Comparison of ENCODE assay signal across 25 cellular contexts in genomic region chr5:175816348-175816747, GRCh38. TPM values are rescaled to one million over a fixed set of nuclear protein-coding genes. Genes with fewer than 3 reads are reported as not detected.
"Had no signal": no experiment of that assay in that cellular context is flagged by ENCODE, and none has a peak within 500 bp of the region (broad histone marks: within the 10 kb centered on the region; RNA-seq: fewer than 3 reads in every experiment).

No MANE protein-coding gene starts in this region.

- H3K4me1 Mint-ChIP-seq: stimulated activated memory B cell treated with anti-CD40 and anti-IgM and Interleukin-4, amounts not matched to agents 10 μg/mL and 1 μg/mL and 100 μg/mL, for 72 hours had no signal

- H3K36me3 ChIP-seq: esophagus squamous epithelium, gastrocnemius medialis, stomach, suprapubic skin, tibial nerve had no signal

- H3K27ac ChIP-seq: coronary artery, esophagus squamous epithelium, gastrocnemius medialis, parathyroid adenoma, stomach, suprapubic skin, tibial nerve had no signal

- H3K27ac Mint-ChIP-seq: activated naive CD8-positive, alpha-beta T cell treated with anti-CD3 and anti-CD28 coated beads for 36 hours; nephron progenitor cell; stimulated activated memory B cell treated with anti-CD40 and anti-IgM and Interleukin-4, amounts not matched to agents 10 μg/mL and 1 μg/mL and 100 μg/mL, for 72 hours had no signal

- H3K4me3 ChIP-seq: coronary artery, esophagus squamous epithelium, gastrocnemius medialis, mucosa of descending colon, stomach, suprapubic skin, tibial nerve had no signal

- H3K9me3 ChIP-seq: esophagus squamous epithelium, gastrocnemius medialis, mucosa of descending colon, stomach, suprapubic skin had no signal

- DNase-seq: activated naive CD8-positive, alpha-beta T cell treated with anti-CD3 and anti-CD28 coated beads for 36 hours; activated T-cell treated with anti-CD3 and anti-CD28 coated beads, Interleukin-2, amount 50 U/mL, for 1 hour; esophagus squamous epithelium; gastrocnemius medialis; head of caudate nucleus; hypothalamus; islet precursor cell; left cardiac atrium; mesenchymal stem cell; mucosa of descending colon; nephron progenitor cell; nucleus accumbens; small intestine; stimulated activated CD4-positive, alpha-beta T cell treated with anti-CD3 and anti-CD28 coated beads, Interleukin-15, amount 100 ng/mL, for 24 hours; stomach had no signal

- H3K36me3 Mint-ChIP-seq: activated naive CD8-positive, alpha-beta T cell treated with anti-CD3 and anti-CD28 coated beads for 36 hours; stimulated activated memory B cell treated with anti-CD40 and anti-IgM and Interleukin-4, amounts not matched to agents 10 μg/mL and 1 μg/mL and 100 μg/mL, for 72 hours had no signal

- H3K27me3 ChIP-seq: tibial nerve had no signal

- H2AFZ ChIP-seq: parathyroid adenoma had no signal

- H3K4me3 Mint-ChIP-seq: activated naive CD8-positive, alpha-beta T cell treated with anti-CD3 and anti-CD28 coated beads for 36 hours; nephron progenitor cell; stimulated activated memory B cell treated with anti-CD40 and anti-IgM and Interleukin-4, amounts not matched to agents 10 μg/mL and 1 μg/mL and 100 μg/mL, for 72 hours had no signal

- H3K4me1 ChIP-seq: gastrocnemius medialis, parathyroid adenoma, stomach, suprapubic skin, tibial nerve had no signal

- H3K9me3 Mint-ChIP-seq: activated naive CD8-positive, alpha-beta T cell treated with anti-CD3 and anti-CD28 coated beads for 36 hours; nephron progenitor cell; stimulated activated memory B cell treated with anti-CD40 and anti-IgM and Interleukin-4, amounts not matched to agents 10 μg/mL and 1 μg/mL and 100 μg/mL, for 72 hours had no signal

- FAIRE-seq: small intestine, urothelium cell line had no signal

- ATAC-seq: gastrocnemius medialis; left cardiac atrium; mucosa of descending colon; sciatic nerve; stimulated activated memory B cell treated with anti-CD40 and anti-IgM and Interleukin-4, amounts not matched to agents 10 μg/mL and 1 μg/mL and 100 μg/mL, for 72 hours had no signal

RNA-seq across cellular contexts. Expression of gene CPLX2, which starts 55.0 kb away (rescaled TPM):
- total RNA-seq: activated naive CD8-positive, alpha-beta T cell treated with anti-CD3 and anti-CD28 coated beads for 36 hours; bronchial epithelial cell; gastrocnemius medialis; left cardiac atrium; lower leg skin; sciatic nerve; suprapubic skin; T-helper 2 cell treated with Interferon-gamma antibody and Interleukin-4, amounts not matched to agents 100 ng/mL and 5 ng/mL, for 36 hours; tibial nerve had no signal
